16 cellular contexts compared by ENCODE assay signal in genomic region chr19:41965127-41965526, GRCh38. TPM values are rescaled to one million over a fixed set of nuclear protein-coding genes. Genes with fewer than 3 reads are reported as not detected.
DNase-seq lines count a peak whose midpoint lies in the region; ATAC-seq and TF ChIP-seq lines count a peak whose summit lies in the region.
"Had no signal": no experiment of that assay in that cellular context is flagged by ENCODE, and none has a peak within 500 bp of the region (broad histone marks: within the 10 kb centered on the region; RNA-seq: fewer than 3 reads in every experiment).

No MANE protein-coding gene starts in this region.

- H3K79me2 ChIP-seq in DND-41 (ENCODE audit: insufficient read depth, low read length) = no peaks in the 10 kb centered on the region

- peaks cover 21% of the 10 kb centered on the region for H3K36me3 Mint-ChIP-seq in brain

- H3K27ac Mint-ChIP-seq in brain = peak overlapping the region in 3 of 5 experiments; percentile 28 to 88 (median 50)
- H3K27ac Mint-ChIP-seq: B cell; CD4-positive, CD25-positive, alpha-beta regulatory T cell; CD8-positive, alpha-beta memory T cell had no signal

- H3K9me3 Mint-ChIP-seq in brain = no peaks in the 10 kb centered on the region

- ATAC-seq in DND-41 (ENCODE audit: insufficient read depth, low read depth) = peak; percentile 67

- H3K27ac ChIP-seq in DND-41 (ENCODE audit: low read length) = no peak overlapping the region
- H3K27ac ChIP-seq: BLaER1, C4-2B had no signal

- H4K20me1 ChIP-seq in DND-41 (ENCODE audit: insufficient read depth, low read length) = no peaks in the 10 kb centered on the region
- H4K20me1 ChIP-seq: BLaER1 had no signal

- H3K4me3 Mint-ChIP-seq in brain = no peak overlapping the region
- H3K4me3 Mint-ChIP-seq: B cell; CD4-positive, CD25-positive, alpha-beta regulatory T cell; CD8-positive, alpha-beta memory T cell had no signal

- DNase-seq in DND-41 (peak; percentile 33), NCI-H2107 (lab: John Stamatoyannopoulos, UW) (no peak), D341Med (ENCODE audit: low spot score) (no peak)
- peak; percentile 74 for DNase-seq in Jurkat, Clone E6-1 (ENCODE audit: low read depth, low spot score)
- no peak for DNase-seq in central memory CD4-positive, alpha-beta T cell
- DNase-seq: CD4-positive, CD25-positive, alpha-beta regulatory T cell; CD8-positive, alpha-beta memory T cell; DMS53; DMS79 treated with DMSO at 0.1 percent for 48 hours; GOT3 had no signal

- peaks cover 38% of the 10 kb centered on the region for H3K36me3 ChIP-seq in DND-41 (ENCODE audit: insufficient read depth, low read length)

- H3K4me1 ChIP-seq in DND-41 (ENCODE audit: insufficient read depth, low read length) = no peaks in the 10 kb centered on the region
- H3K4me1 ChIP-seq: HAP-1 had no signal

- H2AFZ ChIP-seq in DND-41 (ENCODE audit: low read depth, low read length) = no peak overlapping the region

- H3K4me3 ChIP-seq in DND-41 (ENCODE audit: low read depth in 1 of 2, low read length in 2 of 2) = no peak overlapping the region
- H3K4me3 ChIP-seq in Jurkat, Clone E6-1 (ENCODE audit: low read length) = no peak overlapping the region
- H3K4me3 ChIP-seq: BLaER1, HAP-1 had no signal

- no peaks in the 10 kb centered on the region for H3K4me1 Mint-ChIP-seq in brain
- H3K4me1 Mint-ChIP-seq: B cell; CD4-positive, CD25-positive, alpha-beta regulatory T cell had no signal

- H3K27me3 ChIP-seq in DND-41 (ENCODE audit: insufficient read depth, low read length, poor library complexity) = no peaks in the 10 kb centered on the region
- H3K27me3 ChIP-seq: BLaER1 had no signal

- TF ChIP-seq CTCF in DND-41 (IDR thresholded peaks at IDR 0.05; ENCODE audit: borderline replicate concordance, extremely low read depth, low read length, poor library complexity, severe bottlenecking) = no peak
- TF ChIP-seq CTCF in brain (conservative IDR thresholded peaks at IDR 0.05) = no peak

- no peak overlapping the region for H3K4me2 ChIP-seq in DND-41 (ENCODE audit: insufficient read depth, low read length)
- H3K4me2 ChIP-seq: BLaER1 had no signal

- no peaks in the 10 kb centered on the region for H3K9me3 ChIP-seq in DND-41 (ENCODE audit: insufficient read depth, low read length, severe bottlenecking)
- H3K9me3 ChIP-seq: BLaER1, HAP-1 had no signal

- no peak overlapping the region for H3K9ac ChIP-seq in DND-41 (ENCODE audit: low read depth, low read length)
- H3K9ac ChIP-seq: BLaER1 had no signal

- H3K27me3 Mint-ChIP-seq in brain = peaks cover 3% of the 10 kb centered on the region
- H3K27me3 Mint-ChIP-seq: CD4-positive, CD25-positive, alpha-beta regulatory T cell; CD8-positive, alpha-beta memory T cell had no signal

RNA-seq across cellular contexts. Expression of gene RABAC1, which starts 6.0 kb away (rescaled TPM):
- 104 TPM for polyA plus RNA-seq in Jurkat, Clone E6-1 (2012; ENCODE audit: insufficient read depth, insufficient read length)
- polyA plus RNA-seq in brain (ENCODE audit: insufficient read depth, low read depth, low replicate concordance) = 203 TPM

RNA-seq across cellular contexts. Expression of gene ATP1A3, which starts 28.9 kb away (rescaled TPM):
- 48.9 TPM for polyA plus RNA-seq in Jurkat, Clone E6-1 (2012; ENCODE audit: insufficient read depth, insufficient read length)
- 213 TPM for polyA plus RNA-seq in brain (ENCODE audit: insufficient read depth, low read depth, low replicate concordance)
- polyA plus RNA-seq: AG04450 had no signal

RNA-seq across cellular contexts. Expression of gene ERFL, which starts 36.9 kb away (rescaled TPM):
- 1.3 TPM for polyA plus RNA-seq in Jurkat, Clone E6-1 (2012; ENCODE audit: insufficient read depth, insufficient read length)
- 0.56 TPM for polyA plus RNA-seq in brain (ENCODE audit: insufficient read depth, low read depth, low replicate concordance)
- polyA plus RNA-seq: AG04450; CD4-positive, CD25-positive, alpha-beta regulatory T cell; CD8-positive, alpha-beta memory T cell had no signal

Comparison
In these comparisons a context has a peak if more than half of its experiments do, and no peak if none do; other contexts are left out.
1. DNase-seq: peak in DND-41 (single experiment) and Jurkat, Clone E6-1 (single experiment); none in central memory CD4-positive, alpha-beta T cell (single experiment), NCI-H2107 (single experiment) and D341Med (single experiment).